ENCODE assay signal across 16 cellular contexts in the genomic region with DNA sequence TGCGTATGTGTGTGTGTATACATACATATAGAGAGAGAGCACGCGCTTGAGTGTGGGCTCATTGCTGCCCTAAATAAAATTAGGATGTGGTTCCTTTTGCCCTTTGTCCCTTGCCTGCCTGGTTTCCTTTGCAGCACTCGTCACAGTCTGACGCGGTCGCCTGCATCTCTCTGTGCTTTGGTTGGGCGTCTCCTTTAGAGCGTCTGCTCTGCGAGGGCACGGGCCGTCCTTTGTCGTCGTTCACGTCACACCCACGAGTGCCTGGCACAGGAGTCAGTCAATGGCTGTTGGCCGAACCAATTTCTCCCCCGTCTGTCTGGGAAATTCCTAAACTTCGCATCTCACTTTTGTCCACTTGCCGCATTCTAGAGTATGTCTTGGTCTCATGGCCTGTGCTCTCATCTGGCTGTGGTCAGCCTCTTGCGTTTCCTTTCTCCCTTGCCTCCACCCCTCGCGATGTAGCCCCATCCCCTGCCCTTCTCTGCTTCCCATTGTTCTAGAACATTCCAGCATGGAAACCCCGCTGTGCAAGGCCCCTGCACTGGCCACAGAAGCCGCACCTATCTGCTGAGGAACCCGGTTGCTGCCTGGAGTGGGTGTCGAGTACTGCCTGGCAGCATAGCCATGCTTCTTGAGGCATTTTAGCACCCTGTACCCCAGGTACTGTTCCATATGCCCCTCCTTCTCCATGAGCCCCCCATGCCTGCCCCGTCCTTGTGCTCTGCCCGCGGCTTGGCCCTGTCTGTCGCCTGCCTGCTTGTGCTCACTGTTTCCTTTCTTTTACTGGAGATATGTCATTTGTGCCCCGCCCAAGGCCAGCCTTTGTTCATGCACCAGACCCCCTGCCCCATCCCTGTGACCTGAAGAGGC. TPM values are rescaled to one million over a fixed set of nuclear protein-coding genes. Genes with fewer than 3 reads are reported as not detected.
DNase-seq lines count a peak whose midpoint lies in the region; ATAC-seq and TF ChIP-seq lines count a peak whose summit lies in the region.
"Had no signal": no experiment of that assay in that cellular context is flagged by ENCODE, and none has a peak within 500 bp of the region (broad histone marks: within the 10 kb centered on the region; RNA-seq: fewer than 3 reads in every experiment).

No MANE protein-coding gene starts in this region.

- H2AFZ ChIP-seq in H9 (ENCODE audit: low read length), result no peak overlapping the region

- no peak overlapping the region for H4K5ac ChIP-seq in H9 (ENCODE audit: insufficient read length, low read depth, low read length)

- peaks cover 42 to 61% of the 10 kb centered on the region in 2 donors for H3K36me3 Mint-ChIP-seq in CD14-positive monocyte
- peaks cover 4 to 43% (median 28%) of the 10 kb centered on the region in 3 experiments for H3K36me3 Mint-ChIP-seq in H9 (ENCODE audit: insufficient read depth in 1 of 3, low read depth in 3 of 3)
- peaks cover 58% of the 10 kb centered on the region for H3K36me3 Mint-ChIP-seq in brain
- no peaks in the 10 kb centered on the region for H3K36me3 Mint-ChIP-seq in natural killer cell

- peak overlapping the region in 6 of 7 donors; percentile 2 to 98 (median 89) for H3K27ac Mint-ChIP-seq in CD14-positive monocyte
- H3K27ac Mint-ChIP-seq in H9, result peak overlapping the region; percentile 2 to 85 (median 36); a peak in 5 of 7 replicates
- peak overlapping the region in 3 of 5 experiments; percentile 36 to 73 (median 45) for H3K27ac Mint-ChIP-seq in brain
- H3K27ac Mint-ChIP-seq in natural killer cell, result peak overlapping the region; percentile 36 to 47

- no peak overlapping the region for H2BK120ac ChIP-seq in H9 (ENCODE audit: low read depth, low read length, poor library complexity, severe bottlenecking)

- TF ChIP-seq CTCF in CD14-positive monocyte (IDR thresholded peaks at IDR 0.05) (no peak), H9 (conservative IDR thresholded peaks at IDR 0.05) (no peak), brain (conservative IDR thresholded peaks at IDR 0.05) (no peak), natural killer cell (IDR thresholded peaks at IDR 0.05) (no peak)

- H2BK12ac ChIP-seq in H9 (ENCODE audit: insufficient read length, low read depth, low read length), result no peak overlapping the region

- no peak overlapping the region for H3T11ph ChIP-seq in H9 (ENCODE audit: low read length)

- H3K4me3 Mint-ChIP-seq in CD14-positive monocyte, result no peak overlapping the region
- H3K4me3 Mint-ChIP-seq in H9, result no peak overlapping the region; a peak in 1 of 5 replicates
- no peak overlapping the region for H3K4me3 Mint-ChIP-seq in brain
- no peak overlapping the region for H3K4me3 Mint-ChIP-seq in natural killer cell

- no peak overlapping the region for H4K91ac ChIP-seq in H9 (ENCODE audit: insufficient read length, low read depth, low read length)

- WGBS in H9 (ENCODE audit: extremely low coverage, insufficient read length, low lambda C conversion rate), result no CpG with 5 or more reads among the region's 32 CpGs

- H3K18ac ChIP-seq in H9 (ENCODE audit: insufficient read length, low read depth, low read length), result no peak overlapping the region

- intact Hi-C loops in CD14-positive monocyte (cut with micrococcal nuclease) (no loop called here), natural killer cell (cut with micrococcal nuclease) (no loop called here)

- no peaks in the 10 kb centered on the region for H3K27me3 ChIP-seq in H9 (ENCODE audit: insufficient read depth, low read length)

- peak in 1 of 3 donors; percentile 66 for ATAC-seq in natural killer cell
- ATAC-seq: left colon had no signal

- no peak overlapping the region for H3K27ac ChIP-seq in H9 (ENCODE audit: insufficient read length, low read depth, low read length)
- H3K27ac ChIP-seq: prostate gland, SK-N-MC had no signal

- no peak overlapping the region for H2BK15ac ChIP-seq in H9 (ENCODE audit: low read depth, low read length)

- H2BK20ac ChIP-seq in H9 (ENCODE audit: low read depth, low read length, poor library complexity, severe bottlenecking), result no peak overlapping the region

- H3K9ac ChIP-seq in H9 (ENCODE audit: extremely low read depth, insufficient read length, low read length), result no peak overlapping the region

- peaks cover 0 to 2% (median 0%) of the 10 kb centered on the region in 7 donors for H3K9me3 Mint-ChIP-seq in CD14-positive monocyte
- H3K9me3 Mint-ChIP-seq in H9, result no peaks in the 10 kb centered on the region
- peaks cover 0 to 4% (median 0%) of the 10 kb centered on the region in 5 experiments for H3K9me3 Mint-ChIP-seq in brain
- no peaks in the 10 kb centered on the region for H3K9me3 Mint-ChIP-seq in natural killer cell

- H3K27me3 Mint-ChIP-seq in CD14-positive monocyte (ENCODE audit: low read depth in 3 of 3) (no peaks in the 10 kb centered on the region), H9 (ENCODE audit: low read depth) (no peaks in the 10 kb centered on the region), brain (no peaks in the 10 kb centered on the region), natural killer cell (ENCODE audit: low read depth in 2 of 2) (no peaks in the 10 kb centered on the region)

- H4K8ac ChIP-seq in H9 (replicated peaks; ENCODE audit: insufficient read length, low read depth, low read length), result no peak overlapping the region

- H3K4me1 Mint-ChIP-seq in CD14-positive monocyte (peaks cover 49% of the 10 kb centered on the region), H9 (peaks cover 25 to 35% of the 10 kb centered on the region in 2 experiments), brain (peaks cover 43% of the 10 kb centered on the region), natural killer cell (peaks cover 35 to 74% of the 10 kb centered on the region in 2 donors)

- no peak overlapping the region for H3K56ac ChIP-seq in H9 (ENCODE audit: insufficient read length, low read depth, low read length)

- H3K23ac ChIP-seq in H9 (ENCODE audit: insufficient read length, low read depth, low read length), result no peak overlapping the region

- DNase-seq in CD14-positive monocyte (ENCODE audit: low spot score) (peak; percentile 14), H9 (no peak), natural killer cell (no peak), AG20443 (ENCODE audit: low spot score) (no peak), NCI-H82 treated with DMSO at 0.1 percent for 48 hours (lab: John Stamatoyannopoulos, UW; ENCODE audit: unreplicated experiment) (no peak), H4 (ENCODE audit: low spot score) (no peak), cortex of kidney (lab: John Stamatoyannopoulos, UW) (no peak)
- DNase-seq: activated gamma-delta T cell treated with Interleukin-2 at 50 U/mL for 16 hours; hippocampal formation; NCI-H1436 treated with DMSO at 0.1 percent for 48 hours; OCI-M1; stimulated activated CD4-positive, alpha-beta T cell treated with anti-CD3 and anti-CD28 coated beads, Interleukin-15, amount 100 ng/mL, for 24 hours had no signal

- no peak overlapping the region for H2AK5ac ChIP-seq in H9 (ENCODE audit: insufficient read length, low read length)

- no peaks in the 10 kb centered on the region for H3K9me3 ChIP-seq in H9 (ENCODE audit: control insufficient read depth, low read depth, low read length)
- H3K9me3 ChIP-seq: prostate gland had no signal

- H3K79me2 ChIP-seq in H9 (ENCODE audit: insufficient read depth, low read length), result peaks cover 50% of the 10 kb centered on the region; the same call in 1 of the 2 replicates

- no peaks in the 10 kb centered on the region for H3K23me2 ChIP-seq in H9 (ENCODE audit: insufficient read length, low read depth, low read length, poor library complexity, severe bottlenecking)

- H4K20me1 ChIP-seq in H9 (ENCODE audit: control insufficient read depth, insufficient read depth, insufficient read length), result no peaks in the 10 kb centered on the region

- no peak overlapping the region for H2BK5ac ChIP-seq in H9 (ENCODE audit: insufficient read length, low read length)

- no peak overlapping the region for H3K4ac ChIP-seq in H9 (ENCODE audit: low read depth, low read length)

- no peak overlapping the region for H3K14ac ChIP-seq in H9 (ENCODE audit: insufficient read depth, low read length)

- H3K4me2 ChIP-seq in H9 (ENCODE audit: insufficient read depth, insufficient read length, low read length), result no peak overlapping the region

- H3K79me1 ChIP-seq in H9 (ENCODE audit: insufficient read depth, low read depth, low read length, poor library complexity, severe bottlenecking), result peaks cover 11% of the 10 kb centered on the region

- no peaks in the 10 kb centered on the region for H3K4me1 ChIP-seq in H9 (ENCODE audit: insufficient read depth, low read length)
- H3K4me1 ChIP-seq: prostate gland had no signal

RNA-seq across cellular contexts. Expression of a gene that starts 8.0 kb away (rescaled TPM):
- 10 to 100 TPM; 34.3 to 37.7 TPM for polyA plus RNA-seq in CD14-positive monocyte
- 85.6 and 89.5 TPM in 2 replicates for total RNA-seq in H9 (2021)
- polyA plus RNA-seq in brain (ENCODE audit: insufficient read depth, low read depth, low replicate concordance), result 70.7 TPM
- total RNA-seq in natural killer cell, result 10 to 100 TPM; 63.5 to 89.2 (median 64.0) TPM
- total RNA-seq in H4 (2014; rRNA removed; shearing (Covaris generic)), result 54.3 and 69.4 TPM in 2 replicates

RNA-seq across cellular contexts. Expression of a gene that starts 48.8 kb away (rescaled TPM):
- 10 to 100 TPM; 21.3 to 42.1 TPM for polyA plus RNA-seq in CD14-positive monocyte
- 128 and 136 TPM in 2 replicates for total RNA-seq in H9 (2021)
- polyA plus RNA-seq in brain (ENCODE audit: insufficient read depth, low read depth, low replicate concordance), result 208 TPM
- 100 to 1,000 TPM; 384 to 388 (median 388) TPM for total RNA-seq in natural killer cell
- 81.0 and 106 TPM in 2 replicates for total RNA-seq in H4 (2014; rRNA removed; shearing (Covaris generic))

RNA-seq across cellular contexts. Expression of a gene that starts 49.3 kb away (rescaled TPM):
- polyA plus RNA-seq in CD14-positive monocyte (1 to 10 TPM; 2.6 to 4.8 TPM), brain (ENCODE audit: insufficient read depth, low read depth, low replicate concordance) (2.7 TPM)
- total RNA-seq in H9 (2021) (15.9 and 18.3 TPM in 2 replicates), natural killer cell (10 to 100 TPM; 48.0 to 59.4 (median 56.4) TPM)
- total RNA-seq in H4 (2014; rRNA removed; shearing (Covaris generic)), result 1.7 and 2.5 TPM in 2 replicates

Comparison
In these comparisons a context has a peak if more than half of its experiments do, and no peak if none do; other contexts are left out.
1. H3K27ac Mint-ChIP-seq: peak in every context shown above with its lines; median percentile 89 in CD14-positive monocyte; 45 in brain; 42 in natural killer cell; 36 in H9.